1 cellular context compared by ENCODE assay signal in the genomic region with DNA sequence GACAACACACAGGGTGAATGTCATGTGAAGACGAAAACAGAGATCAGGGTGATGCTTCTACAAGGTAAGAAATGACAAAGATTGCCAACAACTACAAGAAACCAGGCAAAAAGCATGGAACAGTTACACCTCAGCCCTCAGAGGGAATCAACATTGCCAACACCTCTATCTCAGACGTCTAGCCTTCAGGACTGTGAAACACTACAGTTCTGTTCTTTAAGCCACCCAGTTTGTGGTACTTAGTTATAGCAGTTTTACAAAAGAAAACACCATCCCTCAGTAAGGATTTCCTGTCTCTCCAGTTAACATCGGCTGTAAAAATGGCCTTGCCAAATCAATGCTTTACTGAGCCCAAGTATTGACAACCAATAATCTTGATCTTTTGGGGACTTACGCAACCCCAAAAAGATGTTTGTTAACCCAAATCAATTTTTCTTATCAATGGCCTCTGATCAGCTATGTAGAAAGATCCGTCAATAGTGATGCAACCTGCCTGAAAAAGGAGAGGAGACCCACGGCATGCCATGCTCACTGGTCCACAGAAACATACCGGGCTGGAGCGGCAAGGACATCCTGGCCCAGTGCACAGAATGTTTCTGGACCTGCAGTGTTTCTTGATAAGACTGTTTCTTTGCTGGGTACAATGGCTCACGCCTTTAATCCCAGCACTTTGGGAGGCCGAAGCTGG.
TF ChIP-seq lines count a peak whose summit lies in the region.

No MANE protein-coding gene starts in this region.

TF ChIP-seq in HepG2, 621 proteins besides CTCF, POLR2A, EP300 and RAD21 (continued from another document and continues in another):
- TF ChIP-seq HNF1A (IDR thresholded peaks at IDR 0.05; ENCODE audit: low read depth), result no peak
- TF ChIP-seq HNF1A (CRISPR knock-in tag; IDR thresholded peaks at IDR 0.05; ENCODE audit: borderline replicate concordance), result no peak
- TF ChIP-seq SMAD3 (CRISPR knock-in tag; IDR thresholded peaks at IDR 0.05), result 0 out of 2 replicates have a peak, but pooled peaks have one; percentile 72
- no peak for TF ChIP-seq KIAA2018 (CRISPR knock-in tag; IDR thresholded peaks at IDR 0.05; ENCODE audit: borderline replicate concordance)
- no peak for TF ChIP-seq ZNF30 (CRISPR knock-in tag; IDR thresholded peaks at IDR 0.05)
- no peak for TF ChIP-seq HCFC1 (IDR thresholded peaks at IDR 0.05; ENCODE audit: low read depth, low read length)
- 0 out of 2 replicates have a peak, but pooled peaks have one; percentile 27 for TF ChIP-seq IRF2 (CRISPR knock-in tag; IDR thresholded peaks at IDR 0.05)
- TF ChIP-seq TRIM24 (CRISPR knock-in tag; IDR thresholded peaks at IDR 0.05), result peak; percentile 73; the same call in 1 of the 2 replicates
- no peak for TF ChIP-seq SOX6 (IDR thresholded peaks at IDR 0.05)
- peak; percentile 91 for TF ChIP-seq SOX6 (CRISPR knock-in tag; IDR thresholded peaks at IDR 0.05)
- no peak for TF ChIP-seq SRSF4 (IDR thresholded peaks at IDR 0.05; ENCODE audit: low read depth, low read length, poor library complexity, severe bottlenecking)
- no peak for TF ChIP-seq CENPX (CRISPR knock-in tag; IDR thresholded peaks at IDR 0.05)
- no peak for TF ChIP-seq RELA (CRISPR knock-in tag; IDR thresholded peaks at IDR 0.05)
- TF ChIP-seq, protein P1, sequence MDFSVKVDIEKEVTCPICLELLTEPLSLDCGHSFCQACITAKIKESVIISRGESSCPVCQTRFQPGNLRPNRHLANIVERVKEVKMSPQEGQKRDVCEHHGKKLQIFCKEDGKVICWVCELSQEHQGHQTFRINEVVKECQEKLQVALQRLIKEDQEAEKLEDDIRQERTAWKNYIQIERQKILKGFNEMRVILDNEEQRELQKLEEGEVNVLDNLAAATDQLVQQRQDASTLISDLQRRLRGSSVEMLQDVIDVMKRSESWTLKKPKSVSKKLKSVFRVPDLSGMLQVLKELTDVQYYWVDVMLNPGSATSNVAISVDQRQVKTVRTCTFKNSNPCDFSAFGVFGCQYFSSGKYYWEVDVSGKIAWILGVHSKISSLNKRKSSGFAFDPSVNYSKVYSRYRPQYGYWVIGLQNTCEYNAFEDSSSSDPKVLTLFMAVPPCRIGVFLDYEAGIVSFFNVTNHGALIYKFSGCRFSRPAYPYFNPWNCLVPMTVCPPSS (IDR thresholded peaks at IDR 0.05), result no peak
- TF ChIP-seq, protein P2, sequence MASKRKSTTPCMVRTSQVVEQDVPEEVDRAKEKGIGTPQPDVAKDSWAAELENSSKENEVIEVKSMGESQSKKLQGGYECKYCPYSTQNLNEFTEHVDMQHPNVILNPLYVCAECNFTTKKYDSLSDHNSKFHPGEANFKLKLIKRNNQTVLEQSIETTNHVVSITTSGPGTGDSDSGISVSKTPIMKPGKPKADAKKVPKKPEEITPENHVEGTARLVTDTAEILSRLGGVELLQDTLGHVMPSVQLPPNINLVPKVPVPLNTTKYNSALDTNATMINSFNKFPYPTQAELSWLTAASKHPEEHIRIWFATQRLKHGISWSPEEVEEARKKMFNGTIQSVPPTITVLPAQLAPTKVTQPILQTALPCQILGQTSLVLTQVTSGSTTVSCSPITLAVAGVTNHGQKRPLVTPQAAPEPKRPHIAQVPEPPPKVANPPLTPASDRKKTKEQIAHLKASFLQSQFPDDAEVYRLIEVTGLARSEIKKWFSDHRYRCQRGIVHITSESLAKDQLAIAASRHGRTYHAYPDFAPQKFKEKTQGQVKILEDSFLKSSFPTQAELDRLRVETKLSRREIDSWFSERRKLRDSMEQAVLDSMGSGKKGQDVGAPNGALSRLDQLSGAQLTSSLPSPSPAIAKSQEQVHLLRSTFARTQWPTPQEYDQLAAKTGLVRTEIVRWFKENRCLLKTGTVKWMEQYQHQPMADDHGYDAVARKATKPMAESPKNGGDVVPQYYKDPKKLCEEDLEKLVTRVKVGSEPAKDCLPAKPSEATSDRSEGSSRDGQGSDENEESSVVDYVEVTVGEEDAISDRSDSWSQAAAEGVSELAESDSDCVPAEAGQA (IDR thresholded peaks at IDR 0.05; ENCODE audit: low read depth), result no peak
- TF ChIP-seq, protein P2 (CRISPR knock-in tag; IDR thresholded peaks at IDR 0.05; ENCODE audit: borderline replicate concordance), result no peak
- no peak for TF ChIP-seq MAFK (conservative IDR thresholded peaks at IDR 0.05 in 1 of 2, IDR thresholded peaks at IDR 0.05 in 1 of 2; ENCODE audit: low read length in 2 of 2)
- TF ChIP-seq, protein P3, sequence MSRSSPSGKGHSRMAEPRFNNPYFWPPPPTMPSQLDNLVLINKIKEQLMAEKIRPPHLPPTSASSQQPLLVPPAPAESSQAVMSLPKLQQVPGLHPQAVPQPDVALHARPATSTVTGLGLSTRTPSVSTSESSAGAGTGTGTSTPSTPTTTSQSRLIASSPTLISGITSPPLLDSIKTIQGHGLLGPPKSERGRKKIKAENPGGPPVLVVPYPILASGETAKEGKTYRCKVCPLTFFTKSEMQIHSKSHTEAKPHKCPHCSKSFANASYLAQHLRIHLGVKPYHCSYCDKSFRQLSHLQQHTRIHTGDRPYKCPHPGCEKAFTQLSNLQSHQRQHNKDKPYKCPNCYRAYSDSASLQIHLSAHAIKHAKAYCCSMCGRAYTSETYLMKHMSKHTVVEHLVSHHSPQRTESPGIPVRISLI (CRISPR knock-in tag; IDR thresholded peaks at IDR 0.05; ENCODE audit: borderline replicate concordance), result no peak
- TF ChIP-seq XBP1 (CRISPR knock-in tag; IDR thresholded peaks at IDR 0.05), result no peak
- TF ChIP-seq MEF2D (CRISPR knock-in tag; IDR thresholded peaks at IDR 0.05), result no peak
- no peak for TF ChIP-seq FIP1L1 (IDR thresholded peaks at IDR 0.05; ENCODE audit: borderline replicate concordance, insufficient read depth, low read depth, low read length)
- TF ChIP-seq ZNF260 (CRISPR knock-in tag; IDR thresholded peaks at IDR 0.05; ENCODE audit: borderline replicate concordance, low read depth), result no peak
- no peak for TF ChIP-seq EHMT2 (IDR thresholded peaks at IDR 0.05; ENCODE audit: borderline replicate concordance, low read depth, low read length)
- no peak for TF ChIP-seq HMGXB3 (CRISPR knock-in tag; IDR thresholded peaks at IDR 0.05; ENCODE audit: borderline replicate concordance)
